1 cellular context compared by ENCODE assay signal in genomic region chr17:82053556-82054263, GRCh38.
TF ChIP-seq lines count a peak whose summit lies in the region.

No MANE protein-coding gene starts in this region.

TF ChIP-seq in SK-N-SH, 30 proteins besides CTCF, POLR2A, EP300 and RAD21 (continued from another document):
- TF ChIP-seq PBX3 (IDR thresholded peaks at IDR 0.05) (no peak), EZH2phosphoT487 (IDR thresholded peaks at IDR 0.05; ENCODE audit: borderline replicate concordance, low read depth) (no peak), FOXM1 (IDR thresholded peaks at IDR 0.05; ENCODE audit: low read depth) (no peak), YY1 (IDR thresholded peaks at IDR 0.05; ENCODE audit: low read depth) (no peak), MXI1 (IDR thresholded peaks at IDR 0.05; ENCODE audit: low read depth, low read length) (no peak), TEAD4 (IDR thresholded peaks at IDR 0.05; ENCODE audit: borderline replicate concordance, insufficient read depth) (no peak)
